15 cellular contexts compared by ENCODE assay signal in genomic region chrX:149881081-149881711, GRCh38. TPM values are rescaled to one million over a fixed set of nuclear protein-coding genes. Genes with fewer than 3 reads are reported as not detected.
DNase-seq lines count a peak whose midpoint lies in the region; ATAC-seq and TF ChIP-seq lines count a peak whose summit lies in the region.
"Had no signal": no experiment of that assay in that cellular context is flagged by ENCODE, and none has a peak within 500 bp of the region (broad histone marks: within the 10 kb centered on the region; RNA-seq: fewer than 3 reads in every experiment).

Gene MAGEA8 (plus strand): TSS chrX:149881183. CDS start chrX:149884273, 3,090 bp downstream.

- H3K23ac ChIP-seq in mesenchymal stem cell (ENCODE audit: low read length in 2 of 2): no peak within 1 kb of the TSS

- no peak within 1 kb of the TSS for H2BK5ac ChIP-seq in mesenchymal stem cell (ENCODE audit: low read depth, low read length, poor library complexity, severe bottlenecking)

- no peaks in the 10 kb centered on the region for H3F3A ChIP-seq in OCI-LY1 (ENCODE audit: insufficient read depth, low read length)

- H3K4me3 ChIP-seq in A673 (ENCODE audit: low read depth, low read length, poor library complexity, severe bottlenecking): no peak within 1 kb of the TSS
- no peak within 1 kb of the TSS for H3K4me3 ChIP-seq in DND-41 (ENCODE audit: low read depth in 1 of 2, low read length in 2 of 2)
- H3K4me3 ChIP-seq in OCI-LY1 (ENCODE audit: low read depth, low read length, poor library complexity, severe bottlenecking): no peak within 1 kb of the TSS
- H3K4me3 ChIP-seq in mesenchymal stem cell (ENCODE audit: insufficient read depth in 1 of 2, low read depth in 1 of 2, low read length in 2 of 2): no peak within 1 kb of the TSS
- H3K4me3 ChIP-seq: SK-N-MC, spleen had no signal

- TF ChIP-seq CTCF in A673 (conservative IDR thresholded peaks at IDR 0.05; ENCODE audit: low read depth, low read length): peak; percentile 42
- peak; percentile 20 for TF ChIP-seq CTCF in DND-41 (IDR thresholded peaks at IDR 0.05; ENCODE audit: borderline replicate concordance, extremely low read depth, low read length, poor library complexity, severe bottlenecking)
- TF ChIP-seq CTCF in OCI-LY1 (IDR thresholded peaks at IDR 0.05; ENCODE audit: low read length): peak; percentile 23; the same call in 1 of the 2 replicates
- no peak for TF ChIP-seq CTCF in CD4-positive, alpha-beta T cell (IDR thresholded peaks at IDR 0.05)

- no peaks in the 10 kb centered on the region for H3K79me1 ChIP-seq in mesenchymal stem cell (replicated peaks; ENCODE audit: low read length, poor library complexity, severe bottlenecking)

- no peak within 1 kb of the TSS for H3K4me3 Mint-ChIP-seq in CD4-positive, alpha-beta T cell
- H3K4me3 Mint-ChIP-seq: CD4-positive, CD25-positive, alpha-beta regulatory T cell; nephron had no signal

- H4K91ac ChIP-seq in mesenchymal stem cell (ENCODE audit: low read length): no peak within 1 kb of the TSS

- no peak within 1 kb of the TSS for H2BK12ac ChIP-seq in mesenchymal stem cell (ENCODE audit: low read length in 2 of 2)

- H3K27me3 Mint-ChIP-seq in CD4-positive, alpha-beta T cell: no peaks in the 10 kb centered on the region

- H3K27ac Mint-ChIP-seq in CD4-positive, alpha-beta T cell: no peak within 1 kb of the TSS
- H3K27ac Mint-ChIP-seq: CD4-positive, CD25-positive, alpha-beta regulatory T cell; nephron had no signal

- no peaks in the 10 kb centered on the region for H3K36me3 ChIP-seq in A673 (ENCODE audit: insufficient read depth, low read length, poor library complexity, severe bottlenecking)
- no peaks in the 10 kb centered on the region for H3K36me3 ChIP-seq in DND-41 (ENCODE audit: insufficient read depth, low read length)
- no peaks in the 10 kb centered on the region for H3K36me3 ChIP-seq in OCI-LY1 (ENCODE audit: insufficient read depth, low read length)
- no peaks in the 10 kb centered on the region for H3K36me3 ChIP-seq in mesenchymal stem cell (ENCODE audit: control insufficient read depth in 1 of 2, insufficient read depth in 2 of 2, low read depth in 1 of 2, low read length in 2 of 2)
- H3K36me3 ChIP-seq: spleen had no signal

- no peaks in the 10 kb centered on the region for H3K9me2 ChIP-seq in OCI-LY1 (ENCODE audit: low read depth, low read length)

- intact Hi-C loops in A673 (cut with micrococcal nuclease; ENCODE audit: unreplicated experiment): no loop called here
- intact Hi-C loops in CD4-positive, alpha-beta T cell (cut with DNase I, micrococcal nuclease): no loop called here

- H2AFZ ChIP-seq in DND-41 (ENCODE audit: low read depth, low read length) (no peak within 1 kb of the TSS), OCI-LY1 (ENCODE audit: low read length) (no peak within 1 kb of the TSS), mesenchymal stem cell (ENCODE audit: low read depth, low read length) (no peak within 1 kb of the TSS)

- DNase-seq in A673 (ENCODE audit: low spot score) (peak; percentile 2), DND-41 (no peak), erythroblast (lab: John Stamatoyannopoulos, UW) (peak; percentile 4 to 21), germinal center (ENCODE audit: low spot score) (no peak), mesenchymal stem cell (no peak), activated gamma-delta T cell (lab: John Stamatoyannopoulos, UW) (no peak)
- DNase-seq in CD4-positive, alpha-beta T cell: no peak
- DNase-seq: NCI-H226, spleen had no signal

- H3K4me1 Mint-ChIP-seq in CD4-positive, alpha-beta T cell (ENCODE audit: low read depth): no peaks in the 10 kb centered on the region
- H3K4me1 Mint-ChIP-seq: CD4-positive, CD25-positive, alpha-beta regulatory T cell; nephron had no signal

- WGBS in mesenchymal stem cell: 93% methylated on average over 17 of the region's 33 CpGs

- no peaks in the 10 kb centered on the region for H3K4me1 ChIP-seq in A673 (ENCODE audit: insufficient read depth, low read length, poor library complexity, severe bottlenecking)
- no peaks in the 10 kb centered on the region for H3K4me1 ChIP-seq in DND-41 (ENCODE audit: insufficient read depth, low read length)
- no peaks in the 10 kb centered on the region for H3K4me1 ChIP-seq in OCI-LY1 (ENCODE audit: insufficient read depth, low read length, severe bottlenecking)
- H3K4me1 ChIP-seq in mesenchymal stem cell (ENCODE audit: control insufficient read depth, insufficient read depth, low read depth, low read length): no peaks in the 10 kb centered on the region
- H3K4me1 ChIP-seq: spleen had no signal

- no peaks in the 10 kb centered on the region for H3K9me3 Mint-ChIP-seq in CD4-positive, alpha-beta T cell

- BruUV-seq in A673 (replicated peaks; lab: Mats Ljungman, UMichigan): no TSS peak

- POLR2A ChIA-PET in A673 (lab: Charles Lee; ENCODE audit: low non-redundant PET): no interaction called here
- POLR2A ChIA-PET in CD4-positive, alpha-beta T cell (lab: Charles Lee): no interaction called here

- no peak within 1 kb of the TSS for H4K8ac ChIP-seq in mesenchymal stem cell (ENCODE audit: low read length)

- CTCF ChIA-PET in A673 (lab: Charles Lee): interaction anchor here (0.7 kb wide), 1 partner anchor 834 kb away, joined by 3 read pairs; no protein-coding TSS in a partner anchor
- CTCF ChIA-PET in CD4-positive, alpha-beta T cell (lab: Charles Lee): no interaction called here

- H4K20me1 ChIP-seq in DND-41 (ENCODE audit: insufficient read depth, low read length) (no peaks in the 10 kb centered on the region), OCI-LY1 (ENCODE audit: insufficient read depth, low read length) (no peaks in the 10 kb centered on the region)

- H3K9me3 ChIP-seq in A673 (ENCODE audit: low read depth, low read length, poor library complexity, severe bottlenecking) (no peaks in the 10 kb centered on the region), DND-41 (ENCODE audit: insufficient read depth, low read length, severe bottlenecking) (no peaks in the 10 kb centered on the region), OCI-LY1 (ENCODE audit: low read length) (no peaks in the 10 kb centered on the region), mesenchymal stem cell (ENCODE audit: control insufficient read depth, low read length) (no peaks in the 10 kb centered on the region)
- H3K9me3 ChIP-seq in CD4-positive, alpha-beta T cell (ENCODE audit: control insufficient read depth, low read length): no peaks in the 10 kb centered on the region
- H3K9me3 ChIP-seq: spleen had no signal

- no peak within 1 kb of the TSS for H3K14ac ChIP-seq in mesenchymal stem cell (ENCODE audit: low read length in 2 of 2)

- no peak within 1 kb of the TSS for H2BK15ac ChIP-seq in mesenchymal stem cell (ENCODE audit: low read depth, poor library complexity, severe bottlenecking)

- no peak for TF ChIP-seq POLR2A in erythroblast (IDR thresholded peaks at IDR 0.05; ENCODE audit: low read length)

- no peak within 1 kb of the TSS for H3K4ac ChIP-seq in mesenchymal stem cell (ENCODE audit: low read depth in 1 of 2, low read length in 2 of 2)

- no peak within 1 kb of the TSS for H2BK120ac ChIP-seq in mesenchymal stem cell (ENCODE audit: low read depth, low read length)

- H3K27me3 ChIP-seq in A673 (replicated peaks; ENCODE audit: insufficient read depth, low read depth, low read length, poor library complexity) (no peaks in the 10 kb centered on the region), DND-41 (ENCODE audit: insufficient read depth, low read length, poor library complexity) (no peaks in the 10 kb centered on the region), OCI-LY1 (ENCODE audit: insufficient read depth, low read length) (no peaks in the 10 kb centered on the region), mesenchymal stem cell (ENCODE audit: control insufficient read depth in 1 of 2, insufficient read depth in 1 of 2, low read length in 2 of 2) (no peaks in the 10 kb centered on the region)
- no peaks in the 10 kb centered on the region for H3K27me3 ChIP-seq in CD4-positive, alpha-beta T cell (ENCODE audit: control insufficient read depth, insufficient read depth, low read length)
- H3K27me3 ChIP-seq: spleen had no signal

- ATAC-seq in DND-41 (ENCODE audit: insufficient read depth, low read depth): no peak; the same call in 2 of the 3 replicates
- no peak for ATAC-seq in CD4-positive, alpha-beta T cell (ENCODE audit: poor library complexity)

- H3K79me2 ChIP-seq in DND-41 (ENCODE audit: insufficient read depth, low read length): no peaks in the 10 kb centered on the region
- no peaks in the 10 kb centered on the region for H3K79me2 ChIP-seq in OCI-LY1 (ENCODE audit: insufficient read depth, low read length)

- no peaks in the 10 kb centered on the region for H3K36me3 Mint-ChIP-seq in CD4-positive, alpha-beta T cell (ENCODE audit: low read depth)
- H3K36me3 Mint-ChIP-seq: CD4-positive, CD25-positive, alpha-beta regulatory T cell had no signal

- H3K9ac ChIP-seq in DND-41 (ENCODE audit: low read depth, low read length): no peak within 1 kb of the TSS
- H3K9ac ChIP-seq in OCI-LY1 (ENCODE audit: low read length): no peak within 1 kb of the TSS
- H3K9ac ChIP-seq in mesenchymal stem cell (ENCODE audit: low read length): no peak within 1 kb of the TSS

- H3K4me2 ChIP-seq in DND-41 (ENCODE audit: insufficient read depth, low read length) (no peak within 1 kb of the TSS), OCI-LY1 (ENCODE audit: low read length) (no peak within 1 kb of the TSS), mesenchymal stem cell (ENCODE audit: low read length, poor library complexity, severe bottlenecking) (no peak within 1 kb of the TSS)

- H2AK5ac ChIP-seq in mesenchymal stem cell (ENCODE audit: low read length, severe bottlenecking): no peak within 1 kb of the TSS

- H3K27ac ChIP-seq in A673 (ENCODE audit: low read depth, low read length, poor library complexity, severe bottlenecking) (no peak within 1 kb of the TSS), DND-41 (ENCODE audit: low read length) (no peak within 1 kb of the TSS), OCI-LY1 (ENCODE audit: low read depth, low read length, poor library complexity, severe bottlenecking) (no peak within 1 kb of the TSS), mesenchymal stem cell (ENCODE audit: low read length, poor library complexity, severe bottlenecking) (no peak within 1 kb of the TSS)
- no peak within 1 kb of the TSS for H3K27ac ChIP-seq in CD4-positive, alpha-beta T cell (ENCODE audit: low read depth, low read length)
- H3K27ac ChIP-seq: SK-N-MC, spleen had no signal

- no peak within 1 kb of the TSS for H3K18ac ChIP-seq in mesenchymal stem cell (ENCODE audit: low read depth in 1 of 2, low read length in 2 of 2)

RNA-seq across cellular contexts. Expression of gene MAGEA8, which starts in this region (rescaled TPM):
- not detected in 2 replicates for total RNA-seq in A673 (2021)
- not detected for polyA plus RNA-seq in mesenchymal stem cell (2013, experiment 1 of 2)
- not detected for polyA plus RNA-seq in mesenchymal stem cell (2013, experiment 2 of 2)
- not detected for total RNA-seq in CD4-positive, alpha-beta T cell
- total RNA-seq: activated CD8-positive, alpha-beta memory T cell treated with anti-CD3 and anti-CD28 coated beads for 36 hours; CD4-positive, CD25-positive, alpha-beta regulatory T cell; frontal cortex; spleen had no signal
- polyA plus RNA-seq: CD4-positive, CD25-positive, alpha-beta regulatory T cell; spleen had no signal

Comparison
In these comparisons a context has a peak if more than half of its experiments do, and no peak if none do; other contexts are left out.
1. Peak in DNase-seq in A673; RNA of the gene not detected or under 1 TPM.
2. DNase-seq: peak in erythroblast (2 of 2); none in DND-41 (single experiment), germinal center (single experiment), mesenchymal stem cell (single experiment), CD4-positive, alpha-beta T cell (0 of 10) and activated gamma-delta T cell (single experiment).